Comparison of ENCODE assay signal across 12 cellular contexts in genomic region chr13:80716610-80717081, GRCh38.
DNase-seq lines count a peak whose midpoint lies in the region; ATAC-seq, FAIRE-seq and TF ChIP-seq lines count a peak whose summit lies in the region.
"Had no signal": no experiment of that assay in that cellular context is flagged by ENCODE, and none has a peak within 500 bp of the region (broad histone marks: within the 10 kb centered on the region; RNA-seq: fewer than 3 reads in every experiment).

No MANE protein-coding gene starts in this region.

- H3K27ac ChIP-seq in OCI-LY7 (ENCODE audit: low read depth, low read length, poor library complexity, severe bottlenecking) (no peak overlapping the region), heart right ventricle (peak overlapping the region in 9 of 10 donors; percentile 4 to 63 (median 47)), small intestine (ENCODE audit: low read depth in 1 of 2, low read length in 1 of 2) (no peak overlapping the region), MM.1S (ENCODE audit: low read length) (no peak overlapping the region)
- H3K27ac ChIP-seq: 22Rv1 had no signal

- H3K4me1 ChIP-seq in OCI-LY7 (ENCODE audit: insufficient read depth, low read length, poor library complexity, severe bottlenecking): no peaks in the 10 kb centered on the region
- H3K4me1 ChIP-seq in heart right ventricle: peaks cover 0 to 9% (median 3%) of the 10 kb centered on the region in 9 donors
- peaks cover 0 to 3% of the 10 kb centered on the region in 2 donors for H3K4me1 ChIP-seq in small intestine (ENCODE audit: control insufficient read depth in 2 of 2, insufficient read depth in 1 of 2, low read depth in 1 of 2, low read length in 1 of 2)
- no peaks in the 10 kb centered on the region for H3K4me1 ChIP-seq in MM.1S (ENCODE audit: low read length)

- 38 to 54% methylated on average over 5 of the region's 5 CpGs for whole genome bisulfite sequencing in heart right ventricle, 2 donors
- WGBS in small intestine, 3 donors: 11 to 22% (median 14%) methylated on average over 5 of the region's 5 CpGs

- no peaks in the 10 kb centered on the region for H3K9me2 ChIP-seq in OCI-LY7 (ENCODE audit: insufficient read depth, low read length)
- H3K9me2 ChIP-seq in MM.1S (replicated peaks; ENCODE audit: insufficient read depth, low read length): no peaks in the 10 kb centered on the region

- FAIRE-seq in small intestine (lab: Jason Lieb, UNC): no peak

- TF ChIP-seq CTCF in OCI-LY7 (conservative IDR thresholded peaks at IDR 0.05; ENCODE audit: low read length) (no peak), heart right ventricle (IDR thresholded peaks at IDR 0.05) (no peak), MM.1S (IDR thresholded peaks at IDR 0.05; ENCODE audit: low read length) (no peak)

- ATAC-seq in heart right ventricle (peak in 7 of 8 donors; percentile 61 to 98 (median 95)), GM18519 (IDR thresholded peaks at IDR 0.05; ENCODE audit: low FRiP score, unreplicated experiment) (no peak)
- ATAC-seq: activated CD8-positive, alpha-beta T cell treated with anti-CD3 and anti-CD28 coated beads for 36 hours had no signal

- BruUV-seq in OCI-LY7 (replicated peaks; lab: Mats Ljungman, UMichigan): no TSS peak

- H2AFZ ChIP-seq in OCI-LY7 (ENCODE audit: low read length): no peak overlapping the region
- no peak overlapping the region for H2AFZ ChIP-seq in MM.1S (ENCODE audit: low read length)

- POLR2A ChIA-PET in OCI-LY7 (lab: Charles Lee): no interaction called here

- H3K4me2 ChIP-seq in OCI-LY7 (ENCODE audit: low read length) (peak overlapping the region; percentile 29; the same call in 1 of the 2 replicates), MM.1S (ENCODE audit: low read depth, low read length) (no peak overlapping the region)

- no peaks in the 10 kb centered on the region for H3K36me3 ChIP-seq in OCI-LY7 (ENCODE audit: insufficient read depth, low read length)
- H3K36me3 ChIP-seq in heart right ventricle: no peaks in the 10 kb centered on the region
- H3K36me3 ChIP-seq in small intestine (ENCODE audit: control insufficient read depth in 2 of 2, insufficient read depth in 2 of 2, low read length in 2 of 2): no peaks in the 10 kb centered on the region
- H3K36me3 ChIP-seq in MM.1S (replicated peaks; ENCODE audit: insufficient read depth, low read length): no peaks in the 10 kb centered on the region

- H3K27me3 ChIP-seq in heart right ventricle (no peaks in the 10 kb centered on the region), small intestine (ENCODE audit: control insufficient read depth in 2 of 2, insufficient read depth in 2 of 2, low read length in 2 of 2) (no peaks in the 10 kb centered on the region), MM.1S (replicated peaks; ENCODE audit: insufficient read depth, low read length) (no peaks in the 10 kb centered on the region)

- H3F3A ChIP-seq in MM.1S (ENCODE audit: insufficient read depth, low read length): no peaks in the 10 kb centered on the region

- H3K9ac ChIP-seq in MM.1S (ENCODE audit: low read length): no peak overlapping the region

- intact Hi-C loops in OCI-LY7 (cut with micrococcal nuclease; ENCODE audit: unreplicated experiment) (no loop called here), heart right ventricle (cut with DNase I) (no loop called here)

- DNase-seq in DMS 273 (lab: John Stamatoyannopoulos, UW; ENCODE audit: unreplicated experiment): peak; percentile 22
- DNase-seq in DMS 273 treated with DMSO at 0.1 percent for 48 hours (lab: John Stamatoyannopoulos, UW): no peak
- no peak for DNase-seq in OCI-LY7 (ENCODE audit: low spot score)
- peak; percentile 23 to 30 for DNase-seq in heart right ventricle
- DNase-seq in small intestine: peak; percentile 5
- no peak for DNase-seq in activated naive CD4-positive, alpha-beta T cell treated with anti-CD3 and anti-CD28 coated beads, Interleukin-2, amount 50 U/mL, for 16 hours
- DNase-seq in MM.1S: no peak
- DNase-seq: activated CD8-positive, alpha-beta T cell treated with anti-CD3 and anti-CD28 coated beads for 36 hours; central memory CD4-positive, alpha-beta T cell; NCI-H446 had no signal

- CTCF ChIA-PET in OCI-LY7 (lab: Charles Lee; ENCODE audit: unreplicated experiment): no interaction called here

- H3K9me3 ChIP-seq in OCI-LY7 (ENCODE audit: low read length): no peaks in the 10 kb centered on the region
- peaks cover 0 to 14% (median 0%) of the 10 kb centered on the region in 11 donors for H3K9me3 ChIP-seq in heart right ventricle
- H3K9me3 ChIP-seq in small intestine (ENCODE audit: control insufficient read depth, low read depth): no peaks in the 10 kb centered on the region
- no peaks in the 10 kb centered on the region for H3K9me3 ChIP-seq in MM.1S (replicated peaks; ENCODE audit: insufficient read depth, low read length)

- no peaks in the 10 kb centered on the region for H4K20me1 ChIP-seq in OCI-LY7 (ENCODE audit: insufficient read depth, low read length)
- H4K20me1 ChIP-seq in MM.1S (ENCODE audit: insufficient read depth, low read length): no peaks in the 10 kb centered on the region

- H3K79me2 ChIP-seq in OCI-LY7 (ENCODE audit: insufficient read depth, low read depth, low read length): no peaks in the 10 kb centered on the region
- no peaks in the 10 kb centered on the region for H3K79me2 ChIP-seq in MM.1S (ENCODE audit: low read length)

- H3K4me3 ChIP-seq in OCI-LY7 (ENCODE audit: low read depth, low read length, poor library complexity, severe bottlenecking) (no peak overlapping the region), heart right ventricle (no peak overlapping the region), small intestine (ENCODE audit: low read depth in 1 of 2, low read length in 2 of 2) (no peak overlapping the region), MM.1S (ENCODE audit: low read length) (no peak overlapping the region)

Comparison
In these comparisons a context has a peak if more than half of its experiments do, and no peak if none do; other contexts are left out.
1. DNase-seq: peak in DMS 273 (single experiment), heart right ventricle (2 of 2) and small intestine (single experiment); none in DMS 273 treated with DMSO at 0.1 percent for 48 hours (single experiment), OCI-LY7 (single experiment), activated naive CD4-positive, alpha-beta T cell treated with anti-CD3 and anti-CD28 coated beads, Interleukin-2, amount 50 U/mL, for 16 hours (single experiment) and MM.1S (single experiment).
2. H3K27ac ChIP-seq: peak in heart right ventricle (9 of 10); none in OCI-LY7 (single experiment), small intestine (0 of 2) and MM.1S (single experiment).